26 cellular contexts compared by ENCODE assay signal in the genomic region with DNA sequence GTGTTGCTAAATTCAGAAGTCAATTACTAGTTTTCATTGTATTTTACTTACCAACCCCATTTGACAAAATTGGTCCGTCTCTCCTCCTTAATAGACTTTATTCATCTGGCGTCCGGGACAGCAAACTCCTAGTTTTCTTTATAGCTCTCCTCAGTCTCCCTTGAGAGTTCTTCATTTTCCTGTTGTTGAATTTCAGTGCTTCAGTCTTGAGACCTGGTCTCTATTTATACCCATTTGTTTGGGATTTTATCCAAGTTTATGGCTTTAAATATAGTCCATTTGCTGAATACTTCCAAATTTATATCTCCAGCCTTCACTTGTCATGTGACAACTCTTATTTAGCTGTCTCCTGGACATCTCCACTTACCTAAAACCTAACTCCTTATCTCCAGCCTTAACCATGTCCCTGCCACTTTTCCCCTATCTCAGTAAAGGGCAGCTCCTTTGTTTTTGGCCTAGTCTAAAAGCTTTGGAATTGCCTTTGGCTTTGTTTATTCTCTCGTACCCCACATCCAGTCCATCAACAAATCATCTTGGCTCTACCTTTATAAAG. TPM values are rescaled to one million over a fixed set of nuclear protein-coding genes. Genes with fewer than 3 reads are reported as not detected.
DNase-seq lines count a peak whose midpoint lies in the region; ATAC-seq, FAIRE-seq and TF ChIP-seq lines count a peak whose summit lies in the region.
"Had no signal": no experiment of that assay in that cellular context is flagged by ENCODE, and none has a peak within 500 bp of the region (broad histone marks: within the 10 kb centered on the region; RNA-seq: fewer than 3 reads in every experiment).

No MANE protein-coding gene starts in this region.

- H3K9ac ChIP-seq in iPS-18a (ENCODE audit: low read length) (no peak overlapping the region), smooth muscle cell (ENCODE audit: low read depth) (no peak overlapping the region)
- H3K9ac ChIP-seq: GM23248 had no signal

- no peaks in the 10 kb centered on the region for H3K27me3 Mint-ChIP-seq in activated T-cell treated with anti-CD3 and anti-CD28 coated beads, Interleukin-2, amount 50 U/mL, for 4 hours (ENCODE audit: low read depth)
- H3K27me3 Mint-ChIP-seq: CD8-positive, alpha-beta memory T cell had no signal

- H3K4me2 ChIP-seq in smooth muscle cell = no peak overlapping the region

- no peak for TF ChIP-seq CTCF in cardiac muscle cell (IDR thresholded peaks at IDR 0.05; ENCODE audit: low read depth, low read length)
- no peak for TF ChIP-seq CTCF in tibial artery (IDR thresholded peaks at IDR 0.05)
- no peak for TF ChIP-seq CTCF in smooth muscle cell (IDR thresholded peaks at IDR 0.05; ENCODE audit: borderline replicate concordance, insufficient read depth, poor library complexity, severe bottlenecking)

- peaks cover 24% of the 10 kb centered on the region for H3F3A ChIP-seq in smooth muscle cell (ENCODE audit: low read depth)

- H3K9me3 Mint-ChIP-seq in activated T-cell treated with anti-CD3 and anti-CD28 coated beads, Interleukin-2, amount 50 U/mL, for 4 hours = no peaks in the 10 kb centered on the region

- ATAC-seq in activated T-cell treated with anti-CD3 and anti-CD28 coated beads, Interleukin-2, amount 50 U/mL, for 4 hours = no peak
- ATAC-seq: HCT116, SK-N-SH treated with all-trans-retinoic acid at 6 μM for 48 hours had no signal

- DNase-seq in cardiac muscle cell (ENCODE audit: low read depth in 1 of 2, low spot score in 1 of 2) = no peak
- DNase-seq in cardiac septum (ENCODE audit: low spot score) = no peak
- DNase-seq in HTR-8/SVneo (ENCODE audit: insufficient read length, low spot score) = no peak
- no peak for DNase-seq in tibial artery
- DNase-seq in smooth muscle cell (lab: John Stamatoyannopoulos, UW; ENCODE audit: unreplicated experiment) = no peak
- no peak for DNase-seq in nucleus accumbens (lab: John Stamatoyannopoulos, UW)
- no peak for DNase-seq in activated T-cell treated with anti-CD3 and anti-CD28 coated beads, Interleukin-2, amount 50 U/mL, for 4 hours
- DNase-seq: 8988T; Calu3; CD8-positive, alpha-beta memory T cell; DMS153; GM23248; IMR-90; NCI-H1105 treated with DMSO at 0.1 percent for 48 hours; NCI-H2081; NCI-H2171 treated with DMSO at 0.1 percent for 48 hours; NCI-H446; NCI-H526; OCI-M1; RPMI8226; SIG-M5 had no signal

- H4K20me1 ChIP-seq in smooth muscle cell (ENCODE audit: low read depth) = peaks cover 47% of the 10 kb centered on the region

- no peak overlapping the region for H2AFZ ChIP-seq in smooth muscle cell (ENCODE audit: low read depth)
- H2AFZ ChIP-seq: GM23248 had no signal

- peaks cover 12% of the 10 kb centered on the region for H3K36me3 Mint-ChIP-seq in activated T-cell treated with anti-CD3 and anti-CD28 coated beads, Interleukin-2, amount 50 U/mL, for 4 hours (ENCODE audit: insufficient read depth)

- H3K27me3 ChIP-seq in cardiac muscle cell (no peaks in the 10 kb centered on the region), iPS-18a (ENCODE audit: control insufficient read depth, insufficient read depth, low read length) (no peaks in the 10 kb centered on the region), tibial artery (no peaks in the 10 kb centered on the region), smooth muscle cell (ENCODE audit: low read depth) (no peaks in the 10 kb centered on the region)

- H3K4me1 ChIP-seq in cardiac muscle cell (ENCODE audit: low read depth) (peaks cover 42% of the 10 kb centered on the region), iPS-18a (ENCODE audit: control insufficient read depth, low read depth, low read length) (peaks cover 30% of the 10 kb centered on the region), tibial artery (peaks cover 0 to 78% (median 31%) of the 10 kb centered on the region in 4 donors), smooth muscle cell (ENCODE audit: low read depth) (peaks cover 38% of the 10 kb centered on the region)

- H3K9me3 ChIP-seq in cardiac muscle cell (ENCODE audit: low read depth) (no peaks in the 10 kb centered on the region), iPS-18a (ENCODE audit: control insufficient read depth, low read depth, low read length) (no peaks in the 10 kb centered on the region), tibial artery (no peaks in the 10 kb centered on the region), smooth muscle cell (replicated peaks; ENCODE audit: low read depth) (no peaks in the 10 kb centered on the region)

- no peaks in the 10 kb centered on the region for H3K36me3 ChIP-seq in cardiac muscle cell
- no peaks in the 10 kb centered on the region for H3K36me3 ChIP-seq in iPS-18a (ENCODE audit: control insufficient read depth, low read depth, low read length)
- H3K36me3 ChIP-seq in tibial artery = peaks cover 0 to 4% (median 0%) of the 10 kb centered on the region in 3 donors
- H3K36me3 ChIP-seq in smooth muscle cell (ENCODE audit: low read depth) = no peaks in the 10 kb centered on the region

- H3K4me3 ChIP-seq in cardiac muscle cell (no peak overlapping the region), iPS-18a (ENCODE audit: low read length) (no peak overlapping the region), tibial artery (no peak overlapping the region), smooth muscle cell (no peak overlapping the region)
- H3K4me3 ChIP-seq: GM23248 had no signal

- H3K4me1 Mint-ChIP-seq in activated T-cell treated with anti-CD3 and anti-CD28 coated beads, Interleukin-2, amount 50 U/mL, for 4 hours (ENCODE audit: low read depth) = peaks cover 39% of the 10 kb centered on the region

- 95% methylated on average over 4 of the region's 4 CpGs for whole genome bisulfite sequencing in smooth muscle cell (ENCODE audit: low lambda C conversion rate)

- H3K27ac ChIP-seq in cardiac muscle cell (peak overlapping the region; percentile 85), iPS-18a (ENCODE audit: low read length) (peak overlapping the region; percentile 24), tibial artery (peak overlapping the region; percentile 45 to 49), smooth muscle cell (ENCODE audit: low read depth) (no peak overlapping the region)
- H3K27ac ChIP-seq: C4-2B, GM23248 had no signal

- FAIRE-seq in HTR-8/SVneo (lab: Jason Lieb, UNC) = peak; percentile 38
- FAIRE-seq: GM12891 had no signal

- H3K4me3 Mint-ChIP-seq in activated T-cell treated with anti-CD3 and anti-CD28 coated beads, Interleukin-2, amount 50 U/mL, for 4 hours = no peak overlapping the region
- H3K4me3 Mint-ChIP-seq: CD8-positive, alpha-beta memory T cell had no signal

- intact Hi-C loops in cardiac septum (cut with DNase I) = no loop called here
- intact Hi-C loops in tibial artery (cut with DNase I; ENCODE audit: low total_unique reads) = no loop called here

- peaks cover 91% of the 10 kb centered on the region for H3K79me2 ChIP-seq in smooth muscle cell (ENCODE audit: low read depth)

RNA-seq across cellular contexts. Expression of a gene that starts 23.5 kb away (rescaled TPM):
- total RNA-seq in cardiac muscle cell = 63.9 and 130 TPM in 2 replicates
- polyA plus RNA-seq in cardiac muscle cell = 214 and 240 TPM in 2 replicates
- 247 TPM for total RNA-seq in cardiac septum
- total RNA-seq in smooth muscle cell = 117 and 119 TPM in 2 replicates
- 84.8 and 148 TPM in 2 replicates for polyA plus RNA-seq in smooth muscle cell
- total RNA-seq in activated T-cell treated with anti-CD3 and anti-CD28 coated beads, Interleukin-2, amount 50 U/mL, for 4 hours = 100 to 1,000 TPM in 2 of 3 donors, 10 to 100 TPM in 1; 94.1 to 112 (median 103) TPM
